8 cellular contexts compared by ENCODE assay signal in genomic region chr20:45044084-45044573, GRCh38. TPM values are rescaled to one million over a fixed set of nuclear protein-coding genes. Genes with fewer than 3 reads are reported as not detected.
A peak's percentile ranks its signal among the peaks of the same experiment; 100 is the strongest.
DNase-seq lines count a peak whose midpoint lies in the region.

No MANE protein-coding gene starts in this region.

- H3K36me3 ChIP-seq in SK-N-MC (ENCODE audit: insufficient read depth, low read length) = no peaks in the 10 kb centered on the region

- H3K9me3 ChIP-seq in SK-N-MC (ENCODE audit: low read depth, low read length) = no peaks in the 10 kb centered on the region

- no peak overlapping the region for H3K4me3 ChIP-seq in SK-N-MC

- H3K9ac ChIP-seq in SK-N-MC (ENCODE audit: insufficient read length) = no peak overlapping the region

- peak; percentile 79 for DNase-seq in ACHN
- peak; percentile 73 for DNase-seq in G401 (ENCODE audit: low spot score)
- peak; percentile 74 for DNase-seq in MV-4-11 (lab: John Stamatoyannopoulos, UW)
- DNase-seq in SK-N-MC (ENCODE audit: low read depth, low spot score) = peak; percentile 42
- peak; percentile 53 for DNase-seq in central memory CD4-positive, alpha-beta T cell
- peak; percentile 57 for DNase-seq in kidney glomerular epithelial cell (lab: John Stamatoyannopoulos, UW)
- DNase-seq in superior temporal gyrus (ENCODE audit: extremely low spot score) = peak; percentile 95
- no peak for DNase-seq in mesenteric fat pad (ENCODE audit: low spot score)

- in situ Hi-C loops in ACHN (cut with HindIII; ENCODE audit: low pct_ligation_motif_present, low pct_unique_long_range_greater_than_20kb, low sequenced_read_pairs) (no loop called here), G401 (cut with HindIII; ENCODE audit: low sequenced_read_pairs) (no loop called here)

- H3K27ac ChIP-seq in SK-N-MC = peak overlapping the region; percentile 43; the same call in 1 of the 2 replicates

RNA-seq across cellular contexts. Expression of gene KCNS1, which starts 56.8 kb away (rescaled TPM):
- not detected in 2 replicates for total RNA-seq in G401 (2014; rRNA removed; shearing (Covaris generic))
- total RNA-seq in mesenteric fat pad = not detected
